1 cellular context compared by ENCODE assay signal in genomic region chr11:83292709-83293435, GRCh38.
TF ChIP-seq lines count a peak whose summit lies in the region.

No MANE protein-coding gene starts in this region.

TF ChIP-seq in GM12878, 131 proteins besides CTCF, POLR2A, EP300 and RAD21 (continued from another document):
- TF ChIP-seq EED (IDR thresholded peaks at IDR 0.05; ENCODE audit: low read depth) (no peak), TCF12 (IDR thresholded peaks at IDR 0.05; ENCODE audit: low read depth, low read length) (no peak), YY1 (IDR thresholded peaks at IDR 0.05; ENCODE audit: low read depth, low read length) (peak; percentile 47; the same call in 1 of the 2 replicates), IRF5 (IDR thresholded peaks at IDR 0.05; ENCODE audit: borderline replicate concordance) (no peak), KLF5 (IDR thresholded peaks at IDR 0.05; ENCODE audit: partially characterized antibody) (no peak), NR2C2 (IDR thresholded peaks at IDR 0.05; ENCODE audit: borderline replicate concordance, control insufficient read depth, insufficient read length, low read depth) (no peak), BACH1 (IDR thresholded peaks at IDR 0.05; ENCODE audit: borderline replicate concordance) (no peak), SMC3 (IDR thresholded peaks at IDR 0.05; ENCODE audit: borderline replicate concordance, low read length) (peak; percentile 71; the same call in 1 of the 2 replicates)
